In the genomic region with DNA sequence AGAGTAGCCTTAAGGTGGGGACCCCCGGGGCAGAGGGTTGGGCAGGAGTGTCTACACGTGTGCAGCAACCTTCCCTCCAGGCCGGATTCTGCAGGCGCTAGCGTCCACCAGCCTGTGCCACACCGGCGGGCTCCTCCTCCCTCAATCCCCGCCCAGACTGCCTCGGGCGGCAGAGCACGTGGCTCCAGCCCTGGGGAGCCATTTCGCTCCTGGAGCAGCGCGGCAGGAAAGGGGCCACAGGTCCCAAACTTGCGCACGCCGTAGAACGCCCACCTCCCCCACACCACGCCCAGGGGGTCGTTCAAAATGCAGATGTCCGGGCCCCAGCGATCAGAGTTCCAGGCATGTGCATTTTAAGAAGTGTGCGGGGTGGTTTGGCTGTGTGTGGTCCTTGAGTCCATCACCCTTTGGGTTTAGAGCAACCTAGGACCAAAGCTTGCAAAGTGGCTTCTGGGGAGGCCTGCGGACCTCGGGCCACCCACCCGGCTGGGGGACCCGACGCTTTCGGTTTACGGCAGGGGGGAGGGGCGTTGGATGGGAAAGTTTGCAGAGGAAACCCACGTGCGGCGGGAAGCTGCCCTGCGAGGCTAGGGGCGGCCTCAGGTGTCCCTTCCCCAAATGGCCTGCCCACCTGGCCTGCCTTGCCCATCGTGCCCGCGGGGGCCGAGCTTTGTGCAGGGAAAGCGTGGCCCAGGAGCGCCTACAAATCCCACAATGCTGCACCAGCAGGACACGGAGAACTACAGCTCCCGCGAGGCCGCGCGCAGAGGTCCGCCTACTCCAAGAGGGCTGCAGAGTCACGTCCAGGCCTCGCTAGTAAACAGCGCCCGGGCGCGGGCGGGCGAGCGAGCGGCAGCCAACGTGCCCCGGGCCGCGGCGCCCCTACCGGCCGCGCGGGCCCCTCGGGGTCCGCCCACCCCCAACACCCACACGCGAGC, we compare ENCODE assay signal across 1 cellular context.
TF ChIP-seq lines count a peak whose summit lies in the region.

No MANE protein-coding gene starts in this region.

TF ChIP-seq in WTC11, 78 proteins besides CTCF, POLR2A, EP300 and RAD21 (continued from another document and continues in another):
- TF ChIP-seq AR (CRISPR knock-in tag; IDR thresholded peaks at IDR 0.05) (peak; percentile 81; the same call in 1 of the 2 replicates), ZNF138 (CRISPR knock-in tag; conservative IDR thresholded peaks at IDR 0.05) (0 out of 2 replicates have a peak, but pooled peaks have one; percentile 54), ZNF532 (CRISPR knock-in tag; IDR thresholded peaks at IDR 0.05; ENCODE audit: borderline replicate concordance) (no peak), ZNF219 (CRISPR knock-in tag; IDR thresholded peaks at IDR 0.05; ENCODE audit: borderline replicate concordance) (no peak), ZMAT4 (CRISPR knock-in tag; IDR thresholded peaks at IDR 0.05) (no peak; the same call in 1 of the 2 replicates), USF2 (CRISPR knock-in tag; IDR thresholded peaks at IDR 0.05) (peak; percentile 87), CBFB (CRISPR knock-in tag; IDR thresholded peaks at IDR 0.05; ENCODE audit: low read depth) (no peak), GABPB1 (CRISPR knock-in tag; IDR thresholded peaks at IDR 0.05) (peak; percentile 74), ZNF396 (CRISPR knock-in tag; IDR thresholded peaks at IDR 0.05; ENCODE audit: borderline replicate concordance) (no peak), ESRRA (CRISPR knock-in tag; IDR thresholded peaks at IDR 0.05; ENCODE audit: borderline replicate concordance) (peak; percentile 33; the same call in 1 of the 2 replicates), TCF7 (CRISPR knock-in tag; IDR thresholded peaks at IDR 0.05; ENCODE audit: low read depth) (no peak; the same call in 1 of the 2 replicates), PRRX2 (CRISPR knock-in tag; IDR thresholded peaks at IDR 0.05) (0 out of 2 replicates have a peak, but pooled peaks have one; percentile 59), FOXJ3 (CRISPR knock-in tag; IDR thresholded peaks at IDR 0.05; ENCODE audit: borderline replicate concordance) (no peak), TEAD1 (CRISPR knock-in tag; IDR thresholded peaks at IDR 0.05) (peak; percentile 74), ATF2 (CRISPR knock-in tag; IDR thresholded peaks at IDR 0.05; ENCODE audit: borderline replicate concordance, low read depth) (no peak), MLX (CRISPR knock-in tag; IDR thresholded peaks at IDR 0.05) (no peak), NR3C1 (CRISPR knock-in tag; conservative IDR thresholded peaks at IDR 0.05; ENCODE audit: low read depth) (no peak), ZNF121 (CRISPR knock-in tag; IDR thresholded peaks at IDR 0.05) (no peak), HMGA2 (CRISPR knock-in tag; IDR thresholded peaks at IDR 0.05) (no peak; the same call in 1 of the 2 replicates), ZNF416 (CRISPR knock-in tag; IDR thresholded peaks at IDR 0.05) (peak; percentile 83), IRF2 (CRISPR knock-in tag; IDR thresholded peaks at IDR 0.05; ENCODE audit: borderline replicate concordance, low read depth) (no peak), ZNF263 (CRISPR knock-in tag; IDR thresholded peaks at IDR 0.05; ENCODE audit: low read depth) (no peak), GRHL2 (CRISPR knock-in tag; IDR thresholded peaks at IDR 0.05; ENCODE audit: insufficient replicate concordance, severe bottlenecking) (no peak)
- TF ChIP-seq, protein P1, sequence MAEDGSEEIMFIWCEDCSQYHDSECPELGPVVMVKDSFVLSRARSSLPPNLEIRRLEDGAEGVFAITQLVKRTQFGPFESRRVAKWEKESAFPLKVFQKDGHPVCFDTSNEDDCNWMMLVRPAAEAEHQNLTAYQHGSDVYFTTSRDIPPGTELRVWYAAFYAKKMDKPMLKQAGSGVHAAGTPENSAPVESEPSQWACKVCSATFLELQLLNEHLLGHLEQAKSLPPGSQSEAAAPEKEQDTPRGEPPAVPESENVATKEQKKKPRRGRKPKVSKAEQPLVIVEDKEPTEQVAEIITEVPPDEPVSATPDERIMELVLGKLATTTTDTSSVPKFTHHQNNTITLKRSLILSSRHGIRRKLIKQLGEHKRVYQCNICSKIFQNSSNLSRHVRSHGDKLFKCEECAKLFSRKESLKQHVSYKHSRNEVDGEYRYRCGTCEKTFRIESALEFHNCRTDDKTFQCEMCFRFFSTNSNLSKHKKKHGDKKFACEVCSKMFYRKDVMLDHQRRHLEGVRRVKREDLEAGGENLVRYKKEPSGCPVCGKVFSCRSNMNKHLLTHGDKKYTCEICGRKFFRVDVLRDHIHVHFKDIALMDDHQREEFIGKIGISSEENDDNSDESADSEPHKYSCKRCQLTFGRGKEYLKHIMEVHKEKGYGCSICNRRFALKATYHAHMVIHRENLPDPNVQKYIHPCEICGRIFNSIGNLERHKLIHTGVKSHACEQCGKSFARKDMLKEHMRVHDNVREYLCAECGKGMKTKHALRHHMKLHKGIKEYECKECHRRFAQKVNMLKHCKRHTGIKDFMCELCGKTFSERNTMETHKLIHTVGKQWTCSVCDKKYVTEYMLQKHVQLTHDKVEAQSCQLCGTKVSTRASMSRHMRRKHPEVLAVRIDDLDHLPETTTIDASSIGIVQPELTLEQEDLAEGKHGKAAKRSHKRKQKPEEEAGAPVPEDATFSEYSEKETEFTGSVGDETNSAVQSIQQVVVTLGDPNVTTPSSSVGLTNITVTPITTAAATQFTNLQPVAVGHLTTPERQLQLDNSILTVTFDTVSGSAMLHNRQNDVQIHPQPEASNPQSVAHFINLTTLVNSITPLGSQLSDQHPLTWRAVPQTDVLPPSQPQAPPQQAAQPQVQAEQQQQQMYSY (CRISPR knock-in tag; IDR thresholded peaks at IDR 0.05): no peak
- TF ChIP-seq, protein P2, sequence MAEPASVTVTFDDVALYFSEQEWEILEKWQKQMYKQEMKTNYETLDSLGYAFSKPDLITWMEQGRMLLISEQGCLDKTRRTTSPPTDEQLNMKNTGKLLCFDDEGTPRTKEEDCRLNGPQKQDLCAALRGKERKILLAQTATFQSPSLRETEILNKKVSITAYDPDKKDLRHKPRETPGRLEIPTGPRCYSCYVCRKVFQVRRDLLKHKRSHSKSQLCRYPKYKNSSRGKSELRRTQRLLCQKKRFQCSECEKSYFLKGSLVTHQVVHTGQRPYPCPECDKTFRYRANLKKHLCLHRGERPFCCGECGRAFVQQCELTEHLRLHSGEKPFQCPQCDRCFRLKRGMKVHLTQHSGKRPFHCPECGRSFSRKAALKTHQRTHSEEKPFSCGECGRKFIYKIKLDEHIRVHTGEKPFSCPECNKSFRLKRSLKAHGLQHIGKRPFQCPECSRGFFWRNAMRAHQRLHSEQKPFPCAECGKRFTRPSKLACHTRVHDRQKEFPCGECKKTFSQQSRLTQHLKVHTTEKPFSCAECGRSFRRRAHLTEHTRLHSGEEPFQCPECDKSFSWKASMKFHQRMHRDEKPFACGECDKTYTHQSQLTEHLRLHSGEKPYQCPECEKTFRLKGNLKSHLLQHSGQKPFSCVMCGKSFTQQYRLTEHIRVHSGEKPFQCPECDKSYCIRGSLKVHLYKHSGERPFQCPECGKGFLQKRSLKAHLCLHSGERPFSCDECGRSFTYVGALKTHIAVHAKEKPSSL (CRISPR knock-in tag; conservative IDR thresholded peaks at IDR 0.05): no peak; the same call in 1 of the 2 replicates
- TF ChIP-seq, protein P3, sequence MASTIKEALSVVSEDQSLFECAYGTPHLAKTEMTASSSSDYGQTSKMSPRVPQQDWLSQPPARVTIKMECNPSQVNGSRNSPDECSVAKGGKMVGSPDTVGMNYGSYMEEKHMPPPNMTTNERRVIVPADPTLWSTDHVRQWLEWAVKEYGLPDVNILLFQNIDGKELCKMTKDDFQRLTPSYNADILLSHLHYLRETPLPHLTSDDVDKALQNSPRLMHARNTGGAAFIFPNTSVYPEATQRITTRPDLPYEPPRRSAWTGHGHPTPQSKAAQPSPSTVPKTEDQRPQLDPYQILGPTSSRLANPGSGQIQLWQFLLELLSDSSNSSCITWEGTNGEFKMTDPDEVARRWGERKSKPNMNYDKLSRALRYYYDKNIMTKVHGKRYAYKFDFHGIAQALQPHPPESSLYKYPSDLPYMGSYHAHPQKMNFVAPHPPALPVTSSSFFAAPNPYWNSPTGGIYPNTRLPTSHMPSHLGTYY (CRISPR knock-in tag; IDR thresholded peaks at IDR 0.05): 0 out of 2 replicates have a peak, but pooled peaks have one; percentile 41
- TF ChIP-seq, protein P4, sequence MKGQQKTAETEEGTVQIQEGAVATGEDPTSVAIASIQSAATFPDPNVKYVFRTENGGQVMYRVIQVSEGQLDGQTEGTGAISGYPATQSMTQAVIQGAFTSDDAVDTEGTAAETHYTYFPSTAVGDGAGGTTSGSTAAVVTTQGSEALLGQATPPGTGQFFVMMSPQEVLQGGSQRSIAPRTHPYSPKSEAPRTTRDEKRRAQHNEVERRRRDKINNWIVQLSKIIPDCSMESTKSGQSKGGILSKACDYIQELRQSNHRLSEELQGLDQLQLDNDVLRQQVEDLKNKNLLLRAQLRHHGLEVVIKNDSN (CRISPR knock-in tag; IDR thresholded peaks at IDR 0.05): peak; percentile 88
- TF ChIP-seq, protein P5, sequence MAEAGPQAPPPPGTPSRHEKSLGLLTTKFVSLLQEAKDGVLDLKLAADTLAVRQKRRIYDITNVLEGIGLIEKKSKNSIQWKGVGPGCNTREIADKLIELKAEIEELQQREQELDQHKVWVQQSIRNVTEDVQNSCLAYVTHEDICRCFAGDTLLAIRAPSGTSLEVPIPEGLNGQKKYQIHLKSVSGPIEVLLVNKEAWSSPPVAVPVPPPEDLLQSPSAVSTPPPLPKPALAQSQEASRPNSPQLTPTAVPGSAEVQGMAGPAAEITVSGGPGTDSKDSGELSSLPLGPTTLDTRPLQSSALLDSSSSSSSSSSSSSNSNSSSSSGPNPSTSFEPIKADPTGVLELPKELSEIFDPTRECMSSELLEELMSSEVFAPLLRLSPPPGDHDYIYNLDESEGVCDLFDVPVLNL (CRISPR knock-in tag; IDR thresholded peaks at IDR 0.05; ENCODE audit: borderline replicate concordance, low read depth): 0 out of 2 replicates have a peak, but pooled peaks have one; percentile 12
